In genomic region chr10:85259908-85260307, GRCh38 we compare ENCODE assay signal across 23 cellular contexts.
"Had no signal": no experiment of that assay in that cellular context is flagged by ENCODE, and none has a peak within 500 bp of the region (broad histone marks: within the 10 kb centered on the region; RNA-seq: fewer than 3 reads in every experiment).

No MANE protein-coding gene starts in this region.

- H3K4me3 ChIP-seq: colonic mucosa, coronary artery, dorsolateral prefrontal cortex, esophagus muscularis mucosa, esophagus squamous epithelium, gastrocnemius medialis, gastroesophageal sphincter, heart left ventricle, heart right ventricle had no signal

- H3K27ac Mint-ChIP-seq: dendritic cell treated with granulocyte-macrophage colony-stimulating factor and Interleukin-4, amounts not matched to agents 40 ng/mL and 50 ng/mL, for 4 days; effector memory CD8-positive, alpha-beta T cell; endodermal cell had no signal

- H3K4me1 Mint-ChIP-seq: endodermal cell had no signal

- H3K27me3 Mint-ChIP-seq: dendritic cell treated with granulocyte-macrophage colony-stimulating factor and Interleukin-4, amounts not matched to agents 40 ng/mL and 50 ng/mL, for 4 days; effector memory CD8-positive, alpha-beta T cell had no signal

- H3K27me3 ChIP-seq: colonic mucosa, esophagus muscularis mucosa, esophagus squamous epithelium, gastrocnemius medialis, gastroesophageal sphincter, heart left ventricle, heart right ventricle had no signal

- H3K9me3 Mint-ChIP-seq: dendritic cell treated with granulocyte-macrophage colony-stimulating factor and Interleukin-4, amounts not matched to agents 40 ng/mL and 50 ng/mL, for 4 days; endodermal cell had no signal

- DNase-seq: colonic mucosa; cortex of kidney; dermis blood vessel endothelial cell; dorsolateral prefrontal cortex; effector CD4-positive, alpha-beta T cell; effector CD8-positive, alpha-beta T cell; effector memory CD4-positive, alpha-beta T cell; effector memory CD8-positive, alpha-beta T cell; endodermal cell; erythroblast; esophagus squamous epithelium; foreskin fibroblast; foreskin melanocyte; gastrocnemius medialis; glutamatergic neuron; heart left ventricle; heart right ventricle had no signal

- ATAC-seq: effector memory CD8-positive, alpha-beta T cell; esophagus mucosa; gastrocnemius medialis; gastroesophageal sphincter; heart left ventricle; heart right ventricle had no signal

- H3K4me1 ChIP-seq: colonic mucosa, esophagus muscularis mucosa, esophagus squamous epithelium, gastrocnemius medialis, gastroesophageal sphincter, heart left ventricle, heart right ventricle had no signal

- H3K36me3 ChIP-seq: colonic mucosa, esophagus muscularis mucosa, esophagus squamous epithelium, gastrocnemius medialis, gastroesophageal sphincter, heart left ventricle, heart right ventricle had no signal

- H3K4me3 Mint-ChIP-seq: dendritic cell treated with granulocyte-macrophage colony-stimulating factor and Interleukin-4, amounts not matched to agents 40 ng/mL and 50 ng/mL, for 4 days; effector memory CD8-positive, alpha-beta T cell; endodermal cell had no signal

- H3K9me3 ChIP-seq: colonic mucosa, esophagus muscularis mucosa, esophagus squamous epithelium, gastrocnemius medialis, gastroesophageal sphincter, heart left ventricle, heart right ventricle had no signal

- H3K27ac ChIP-seq: colonic mucosa, coronary artery, dorsolateral prefrontal cortex, epithelial cell of prostate, esophagus muscularis mucosa, esophagus squamous epithelium, gastrocnemius medialis, gastroesophageal sphincter, heart left ventricle, heart right ventricle had no signal
